Comparison of ENCODE assay signal across 16 cellular contexts in the genomic region with DNA sequence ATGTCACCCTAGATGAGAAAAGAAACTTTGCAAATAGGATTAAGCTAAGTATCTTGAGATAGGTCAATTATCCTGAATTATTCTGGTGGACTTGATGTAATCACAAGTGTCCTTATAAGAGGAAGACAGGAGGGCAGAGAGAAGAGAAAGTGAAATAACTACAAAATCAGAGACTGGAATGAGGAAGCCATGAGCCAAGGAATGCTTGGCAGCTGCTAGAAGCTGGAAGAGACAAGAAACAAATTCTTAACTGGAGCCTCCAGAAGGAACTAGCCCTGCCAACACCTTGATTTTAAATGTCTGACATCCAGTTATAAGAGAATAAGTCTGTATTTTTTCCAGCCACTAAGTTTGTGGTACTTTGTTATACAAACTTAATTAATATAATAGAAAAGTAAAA.
"Had no signal": no experiment of that assay in that cellular context is flagged by ENCODE, and none has a peak within 500 bp of the region (broad histone marks: within the 10 kb centered on the region; RNA-seq: fewer than 3 reads in every experiment).

No MANE protein-coding gene starts in this region.

- H3K27ac ChIP-seq: foreskin keratinocyte, left lung, psoas muscle had no signal

- H3K4me1 ChIP-seq: foreskin keratinocyte, left lung, psoas muscle had no signal

- H3K4me3 Mint-ChIP-seq: activated B cell treated with CpG ODN at 0.5 μM for 24 hours; activated CD4-positive, alpha-beta T cell treated with anti-CD3 and anti-CD28 coated beads, Interleukin-2, amount 10 ng/mL, durations not matched to agents 24 days and 14 days; activated naive CD4-positive, alpha-beta T cell treated with anti-CD3 and anti-CD28 coated beads for 36 hours; activated T-helper 17 cell treated with anti-CD3 and anti-CD28 coated beads, Interleukin-2, amount 50 U/mL, for 72 hours; central memory CD8-positive, alpha-beta T cell; dendritic cell treated with granulocyte-macrophage colony-stimulating factor and Interleukin-4, amounts not matched to agents 40 ng/mL and 50 ng/mL, for 4 days; effector memory CD8-positive, alpha-beta T cell; natural killer cell; T-helper 1 cell treated with Interleukin-12 subunit alpha and Interleukin-12 subunit beta and Interleukin-4 antibody, amounts not matched to agents 30 μg/mL and 1 μg/mL, for 36 hours had no signal

- H3K9me3 ChIP-seq: psoas muscle had no signal

- H3K36me3 Mint-ChIP-seq: natural killer cell had no signal

- H3K27ac Mint-ChIP-seq: activated B cell treated with CpG ODN at 0.5 μM for 24 hours; activated CD4-positive, alpha-beta T cell treated with anti-CD3 and anti-CD28 coated beads, Interleukin-2, amount 10 ng/mL, durations not matched to agents 24 days and 14 days; activated naive CD4-positive, alpha-beta T cell treated with anti-CD3 and anti-CD28 coated beads for 36 hours; activated T-helper 17 cell treated with anti-CD3 and anti-CD28 coated beads, Interleukin-2, amount 50 U/mL, for 72 hours; dendritic cell treated with granulocyte-macrophage colony-stimulating factor and Interleukin-4, amounts not matched to agents 40 ng/mL and 50 ng/mL, for 4 days; effector memory CD8-positive, alpha-beta T cell; natural killer cell; T-helper 1 cell treated with Interleukin-12 subunit alpha and Interleukin-12 subunit beta and Interleukin-4 antibody, amounts not matched to agents 30 μg/mL and 1 μg/mL, for 36 hours had no signal

- H3K27me3 ChIP-seq: left lung had no signal

- H3K27me3 Mint-ChIP-seq: activated B cell treated with CpG ODN at 0.5 μM for 24 hours; activated CD4-positive, alpha-beta T cell treated with anti-CD3 and anti-CD28 coated beads, Interleukin-2, amount 10 ng/mL, durations not matched to agents 24 days and 14 days; activated T-helper 17 cell treated with anti-CD3 and anti-CD28 coated beads, Interleukin-2, amount 50 U/mL, for 72 hours; central memory CD8-positive, alpha-beta T cell; dendritic cell treated with granulocyte-macrophage colony-stimulating factor and Interleukin-4, amounts not matched to agents 40 ng/mL and 50 ng/mL, for 4 days; effector memory CD8-positive, alpha-beta T cell had no signal

- DNase-seq: activated B cell treated with CpG ODN at 0.5 μM for 24 hours; activated CD4-positive, alpha-beta T cell treated with anti-CD3 and anti-CD28 coated beads, Interleukin-2, amount 10 ng/mL, durations not matched to agents 24 days and 14 days; activated naive CD4-positive, alpha-beta T cell treated with anti-CD3 and anti-CD28 coated beads for 36 hours; activated T-cell treated with anti-CD3 and anti-CD28 coated beads for 4 hours; effector memory CD8-positive, alpha-beta T cell; foreskin keratinocyte; head of caudate nucleus; islet precursor cell; left lung; natural killer cell; psoas muscle; stimulated activated naive CD4-positive, alpha-beta T cell treated with Interleukin-2 at 50 U/mL for 16 hours had no signal

- H3K36me3 ChIP-seq: left lung had no signal

- H3K4me1 Mint-ChIP-seq: activated B cell treated with CpG ODN at 0.5 μM for 24 hours; activated CD4-positive, alpha-beta T cell treated with anti-CD3 and anti-CD28 coated beads, Interleukin-2, amount 10 ng/mL, durations not matched to agents 24 days and 14 days; activated T-helper 17 cell treated with anti-CD3 and anti-CD28 coated beads, Interleukin-2, amount 50 U/mL, for 72 hours; central memory CD8-positive, alpha-beta T cell; natural killer cell had no signal

- H3K4me3 ChIP-seq: left lung, psoas muscle had no signal

- H3K9me3 Mint-ChIP-seq: activated B cell treated with CpG ODN at 0.5 μM for 24 hours; activated CD4-positive, alpha-beta T cell treated with anti-CD3 and anti-CD28 coated beads, Interleukin-2, amount 10 ng/mL, durations not matched to agents 24 days and 14 days; activated naive CD4-positive, alpha-beta T cell treated with anti-CD3 and anti-CD28 coated beads for 36 hours; T-helper 1 cell treated with Interleukin-12 subunit alpha and Interleukin-12 subunit beta and Interleukin-4 antibody, amounts not matched to agents 30 μg/mL and 1 μg/mL, for 36 hours had no signal
